Comparison of ENCODE assay signal across 23 cellular contexts in genomic region chr7:1597361-1597760, GRCh38. TPM values are rescaled to one million over a fixed set of nuclear protein-coding genes. Genes with fewer than 3 reads are reported as not detected.
"Had no signal": no experiment of that assay in that cellular context is flagged by ENCODE, and none has a peak within 500 bp of the region (broad histone marks: within the 10 kb centered on the region; RNA-seq: fewer than 3 reads in every experiment).

No MANE protein-coding gene starts in this region.

- H3K4me1 ChIP-seq: SJCRH30 had no signal

- FAIRE-seq: HepG2 had no signal

- H3K27me3 ChIP-seq: SJCRH30 had no signal

- H3K27ac ChIP-seq: KMS-11, RWPE1, SJCRH30 had no signal

- H3K9me3 ChIP-seq: SJCRH30 had no signal

- H3K36me3 ChIP-seq: SJCRH30 had no signal

- H3K4me3 ChIP-seq: SJCRH30 had no signal

- ATAC-seq: HepG2, Panc1, PC-3 had no signal

- DNase-seq: IMR-90; Kasumi-1; MM.1S; NCI-H1092 treated with DMSO at 0.1 percent for 48 hours; NCI-H1436; NCI-H187; NCI-H2029; NCI-H2081 treated with DMSO at 0.1 percent for 48 hours; NCI-H2171; NCI-H226; NCI-H446; NCI-H510A; NCI-H524 treated with DMSO at 0.1 percent for 48 hours; NCI-H69; NCI-H774; NK-92 treated with Interleukin-12 subunit alpha and Interleukin-12 subunit beta, amount 100 ng/mL, for 24 hours; PC-3; SHP77 treated with DMSO at 0.1 percent for 48 hours; SJCRH30 had no signal

RNA-seq across cellular contexts. Expression of gene TMEM184A, which starts 41.4 kb away (rescaled TPM):
- total RNA-seq: SJCRH30 had no signal
